In the genomic region with DNA sequence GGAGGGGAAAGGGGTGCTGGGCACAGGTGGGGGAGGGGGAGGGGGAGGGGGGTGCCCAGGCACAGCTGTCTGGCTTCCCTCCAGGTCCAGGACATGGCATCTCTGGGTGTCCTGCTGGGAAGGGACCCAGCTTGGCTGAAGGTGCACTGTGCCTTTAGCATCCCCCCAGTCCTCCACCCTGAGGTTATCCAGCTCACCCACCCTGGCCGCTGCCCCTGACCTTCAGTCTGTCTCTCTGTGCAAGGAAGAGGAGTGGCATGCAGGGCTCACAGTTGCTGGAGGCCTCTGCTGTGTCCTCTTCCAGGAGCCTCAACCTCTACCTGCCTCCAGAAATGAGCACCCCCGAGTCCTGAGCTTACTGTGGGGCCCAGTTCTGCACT, we compare ENCODE assay signal across 14 cellular contexts. TPM values are rescaled to one million over a fixed set of nuclear protein-coding genes. Genes with fewer than 3 reads are reported as not detected.
DNase-seq lines count a peak whose midpoint lies in the region; ATAC-seq, FAIRE-seq and TF ChIP-seq lines count a peak whose summit lies in the region.
"Had no signal": no experiment of that assay in that cellular context is flagged by ENCODE, and none has a peak within 500 bp of the region (broad histone marks: within the 10 kb centered on the region; RNA-seq: fewer than 3 reads in every experiment).

No MANE protein-coding gene starts in this region.

- DNase-seq in HFFc6 (no peak), astrocyte (ENCODE audit: low read depth) (no peak), neural progenitor cell (ENCODE audit: low spot score) (no peak)
- DNase-seq in stimulated activated naive CD8-positive, alpha-beta T cell treated with anti-CD3 and anti-CD28 coated beads, Interleukin-15, Interleukin-2, amounts not matched to agents 100 U/mL and 50 U/mL, for 24 hours, result no peak
- DNase-seq in activated T-helper 2 cell treated with anti-CD3 and anti-CD28 coated beads, Interferon-gamma antibody, Interleukin-2, Interleukin-4, amounts not matched to agents 10 μg/mL and 5 μg/mL and 100 μg/mL, durations not matched to agents 14 hours and 24 hours and 36 hours (ENCODE audit: low spot score), result no peak
- DNase-seq: activated naive CD4-positive, alpha-beta T cell; NCI-H2081; NCI-H526 had no signal

- H3K4me3 ChIP-seq in BLaER1 treated with 17β-estradiol and CSF1 and Interleukin-3, amounts not matched to agents 10 nM and 100 nM, result peak overlapping the region in 1 of 10 experiments; percentile 44; a peak in 1 of 20 replicates
- no peak overlapping the region for H3K4me3 ChIP-seq in astrocyte (ENCODE audit: insufficient read depth, low read depth, low read length)
- no peak overlapping the region for H3K4me3 ChIP-seq in neural progenitor cell
- H3K4me3 ChIP-seq: pancreas had no signal

- H3K27me3 ChIP-seq in BLaER1 treated with 17β-estradiol and CSF1 and Interleukin-3, amounts not matched to agents 10 nM and 100 nM, result no peaks in the 10 kb centered on the region
- no peaks in the 10 kb centered on the region for H3K27me3 ChIP-seq in astrocyte (ENCODE audit: insufficient read depth, low read length)
- no peaks in the 10 kb centered on the region for H3K27me3 ChIP-seq in neural progenitor cell
- H3K27me3 ChIP-seq: foreskin keratinocyte, pancreas had no signal

- peak overlapping the region; percentile 61 for H3K27ac Mint-ChIP-seq in HFFc6
- no peak overlapping the region for H3K27ac Mint-ChIP-seq in astrocyte (ENCODE audit: unreplicated experiment)
- H3K27ac Mint-ChIP-seq in neural progenitor cell, result peak overlapping the region; percentile 68
- no peak overlapping the region for H3K27ac Mint-ChIP-seq in activated T-helper 2 cell treated with anti-CD3 and anti-CD28 coated beads, Interferon-gamma antibody, Interleukin-2, Interleukin-4, amounts not matched to agents 10 μg/mL and 5 μg/mL and 100 μg/mL, durations not matched to agents 14 hours and 24 hours and 36 hours

- H3K9me3 Mint-ChIP-seq in HFFc6 (no peaks in the 10 kb centered on the region), astrocyte (ENCODE audit: unreplicated experiment) (peaks cover 9% of the 10 kb centered on the region), neural progenitor cell (peaks cover 14% of the 10 kb centered on the region)
- no peaks in the 10 kb centered on the region for H3K9me3 Mint-ChIP-seq in activated T-helper 2 cell treated with anti-CD3 and anti-CD28 coated beads, Interferon-gamma antibody, Interleukin-2, Interleukin-4, amounts not matched to agents 10 μg/mL and 5 μg/mL and 100 μg/mL, durations not matched to agents 14 hours and 24 hours and 36 hours

- peaks cover 26 to 86% (median 72%) of the 10 kb centered on the region in 10 experiments for H3K4me1 ChIP-seq in BLaER1 treated with 17β-estradiol and CSF1 and Interleukin-3, amounts not matched to agents 10 nM and 100 nM
- H3K4me1 ChIP-seq in astrocyte (ENCODE audit: insufficient read depth, low read length) (peaks cover 18% of the 10 kb centered on the region), neural progenitor cell (no peaks in the 10 kb centered on the region)
- H3K4me1 ChIP-seq: pancreas had no signal

- no peak for TF ChIP-seq CTCF in HFFc6 (IDR thresholded peaks at IDR 0.05)
- no peak for TF ChIP-seq CTCF in astrocyte (IDR thresholded peaks at IDR 0.05; ENCODE audit: insufficient read depth, low read depth, low read length)
- no peak for TF ChIP-seq CTCF in neural progenitor cell (IDR thresholded peaks at IDR 0.05)

- H2AFZ ChIP-seq in astrocyte (ENCODE audit: low read depth, low read length), result no peak overlapping the region
- H2AFZ ChIP-seq in neural progenitor cell (replicated peaks), result no peak overlapping the region

- peak overlapping the region in 9 of 11 experiments; percentile 31 to 86 (median 66); a peak in 17 of 22 replicates for H3K27ac ChIP-seq in BLaER1 treated with 17β-estradiol and CSF1 and Interleukin-3, amounts not matched to agents 10 nM and 100 nM
- no peak overlapping the region for H3K27ac ChIP-seq in astrocyte (ENCODE audit: low read depth, low read length)
- no peak overlapping the region for H3K27ac ChIP-seq in neural progenitor cell
- H3K27ac ChIP-seq: pancreas had no signal

- H3K36me3 ChIP-seq in BLaER1 treated with 17β-estradiol and CSF1 and Interleukin-3, amounts not matched to agents 10 nM and 100 nM, result 0 out of 22 replicates have a peak, but pooled peaks cover 0 to 4% (median 0%) of the 10 kb centered on the region in 11 experiments
- H3K36me3 ChIP-seq in astrocyte (ENCODE audit: insufficient read depth, low read length) (no peaks in the 10 kb centered on the region), neural progenitor cell (no peaks in the 10 kb centered on the region)
- H3K36me3 ChIP-seq: pancreas, thoracic aorta had no signal

- H3K27me3 Mint-ChIP-seq in HFFc6 (ENCODE audit: insufficient read depth) (peaks cover 13% of the 10 kb centered on the region), astrocyte (ENCODE audit: low read depth, unreplicated experiment) (peaks cover 14% of the 10 kb centered on the region), neural progenitor cell (ENCODE audit: insufficient read depth, low read depth) (peaks cover 10% of the 10 kb centered on the region)
- no peaks in the 10 kb centered on the region for H3K27me3 Mint-ChIP-seq in activated T-helper 2 cell treated with anti-CD3 and anti-CD28 coated beads, Interferon-gamma antibody, Interleukin-2, Interleukin-4, amounts not matched to agents 10 μg/mL and 5 μg/mL and 100 μg/mL, durations not matched to agents 14 hours and 24 hours and 36 hours (ENCODE audit: low read depth)

- H3K79me2 ChIP-seq in astrocyte (ENCODE audit: insufficient read depth, low read length) (no peaks in the 10 kb centered on the region), neural progenitor cell (ENCODE audit: low read depth) (no peaks in the 10 kb centered on the region)

- intact Hi-C loops in activated T-helper 2 cell treated with anti-CD3 and anti-CD28 coated beads, Interferon-gamma antibody, Interleukin-2, Interleukin-4, amounts not matched to agents 10 μg/mL and 5 μg/mL and 100 μg/mL, durations not matched to agents 14 hours and 24 hours and 36 hours (cut with micrococcal nuclease), result no loop called here

- ATAC-seq in GM18520 (IDR thresholded peaks at IDR 0.05; ENCODE audit: unreplicated experiment) (no peak), GM18868 (IDR thresholded peaks at IDR 0.05; ENCODE audit: unreplicated experiment) (no peak)
- no peak for ATAC-seq in stimulated activated naive CD8-positive, alpha-beta T cell treated with anti-CD3 and anti-CD28 coated beads, Interleukin-15, Interleukin-2, amounts not matched to agents 100 U/mL and 50 U/mL, for 24 hours

- peak overlapping the region; percentile 45 for H3K4me3 Mint-ChIP-seq in HFFc6
- H3K4me3 Mint-ChIP-seq in astrocyte (ENCODE audit: unreplicated experiment), result no peak overlapping the region
- H3K4me3 Mint-ChIP-seq in neural progenitor cell, result peak overlapping the region; percentile 48
- H3K4me3 Mint-ChIP-seq in activated T-helper 2 cell treated with anti-CD3 and anti-CD28 coated beads, Interferon-gamma antibody, Interleukin-2, Interleukin-4, amounts not matched to agents 10 μg/mL and 5 μg/mL and 100 μg/mL, durations not matched to agents 14 hours and 24 hours and 36 hours (ENCODE audit: low read depth), result no peak overlapping the region

- no peak for FAIRE-seq in astrocyte (lab: Jason Lieb, UNC)
- FAIRE-seq: pancreas had no signal

- H3K36me3 Mint-ChIP-seq in HFFc6 (ENCODE audit: low read depth), result no peaks in the 10 kb centered on the region
- no peaks in the 10 kb centered on the region for H3K36me3 Mint-ChIP-seq in astrocyte (ENCODE audit: low read depth, unreplicated experiment)
- H3K36me3 Mint-ChIP-seq in neural progenitor cell, result peaks cover 5% of the 10 kb centered on the region
- no peaks in the 10 kb centered on the region for H3K36me3 Mint-ChIP-seq in activated T-helper 2 cell treated with anti-CD3 and anti-CD28 coated beads, Interferon-gamma antibody, Interleukin-2, Interleukin-4, amounts not matched to agents 10 μg/mL and 5 μg/mL and 100 μg/mL, durations not matched to agents 14 hours and 24 hours and 36 hours (ENCODE audit: low read depth)

- H3K4me1 Mint-ChIP-seq in HFFc6 (ENCODE audit: low read depth) (peaks cover 44% of the 10 kb centered on the region), astrocyte (ENCODE audit: low read depth, unreplicated experiment) (peaks cover 35% of the 10 kb centered on the region), neural progenitor cell (peaks cover 29% of the 10 kb centered on the region)
- H3K4me1 Mint-ChIP-seq in activated T-helper 2 cell treated with anti-CD3 and anti-CD28 coated beads, Interferon-gamma antibody, Interleukin-2, Interleukin-4, amounts not matched to agents 10 μg/mL and 5 μg/mL and 100 μg/mL, durations not matched to agents 14 hours and 24 hours and 36 hours (ENCODE audit: low read depth), result peaks cover 16% of the 10 kb centered on the region

- H3K9ac ChIP-seq in BLaER1 treated with 17β-estradiol and CSF1 and Interleukin-3, amounts not matched to agents 10 nM and 100 nM, result peak overlapping the region in 6 of 11 experiments; percentile 23 to 56 (median 42); a peak in 8 of 22 replicates
- H3K9ac ChIP-seq in astrocyte (ENCODE audit: low read length) (no peak overlapping the region), neural progenitor cell (no peak overlapping the region)

- peaks cover 8 to 20% (median 15%) of the 10 kb centered on the region in 11 experiments; a peak in 20 of 22 replicates for H3K9me3 ChIP-seq in BLaER1 treated with 17β-estradiol and CSF1 and Interleukin-3, amounts not matched to agents 10 nM and 100 nM (replicated peaks in 1 of 11)
- H3K9me3 ChIP-seq in astrocyte (ENCODE audit: insufficient read depth, low read depth, low read length) (no peaks in the 10 kb centered on the region), neural progenitor cell (ENCODE audit: low read depth) (no peaks in the 10 kb centered on the region)
- H3K9me3 ChIP-seq: pancreas, thoracic aorta had no signal

- H3K4me2 ChIP-seq in BLaER1 treated with 17β-estradiol and CSF1 and Interleukin-3, amounts not matched to agents 10 nM and 100 nM, result peak overlapping the region; percentile 23 to 94 (median 87); a peak in 20 of 22 replicates
- peak overlapping the region; percentile 36 for H3K4me2 ChIP-seq in astrocyte (ENCODE audit: low read length)
- no peak overlapping the region for H3K4me2 ChIP-seq in neural progenitor cell

- no peaks in the 10 kb centered on the region for H4K20me1 ChIP-seq in BLaER1 treated with 17β-estradiol and CSF1 and Interleukin-3, amounts not matched to agents 10 nM and 100 nM
- H4K20me1 ChIP-seq in astrocyte (ENCODE audit: insufficient read depth, low read length) (no peaks in the 10 kb centered on the region), neural progenitor cell (ENCODE audit: low read depth) (no peaks in the 10 kb centered on the region)

- peaks cover 5% of the 10 kb centered on the region for H3F3A ChIP-seq in neural progenitor cell (ENCODE audit: low read depth)

RNA-seq across cellular contexts. Expression of a gene that starts 9.4 kb away (rescaled TPM):
- total RNA-seq in HFFc6 (2021; fragmentation: NEBNext Ultra II Directional; extraction: Animal tissue kit (Norgen Biotek cat#: 25700)), result 100 to 1,000 TPM; 212 to 240 (median 229) TPM
- total RNA-seq in astrocyte (290 and 340 TPM in 2 replicates), neural progenitor cell (ENCODE audit: low replicate concordance) (38.2 and 94.6 TPM in 2 replicates)
- 73.5 and 76.3 TPM in 2 replicates for total RNA-seq in activated T-helper 2 cell treated with anti-CD3 and anti-CD28 coated beads, Interferon-gamma antibody, Interleukin-2, Interleukin-4, amounts not matched to agents 10 μg/mL and 5 μg/mL and 100 μg/mL, durations not matched to agents 14 hours and 24 hours and 36 hours

RNA-seq across cellular contexts. Expression of a gene that starts 22.7 kb away (rescaled TPM):
- under 1 TPM; 0.21 to 0.71 (median 0.45) TPM for total RNA-seq in HFFc6 (2021; fragmentation: NEBNext Ultra II Directional; extraction: Animal tissue kit (Norgen Biotek cat#: 25700))
- 2.0 and 5.1 TPM in 2 replicates for total RNA-seq in astrocyte
- total RNA-seq in neural progenitor cell (ENCODE audit: low replicate concordance), result 0.34 TPM in 1 of 2 replicates, not detected in the other
- 0.14 and 0.34 TPM in 2 replicates for total RNA-seq in activated T-helper 2 cell treated with anti-CD3 and anti-CD28 coated beads, Interferon-gamma antibody, Interleukin-2, Interleukin-4, amounts not matched to agents 10 μg/mL and 5 μg/mL and 100 μg/mL, durations not matched to agents 14 hours and 24 hours and 36 hours

Comparison
In these comparisons a context has a peak if more than half of its experiments do, and no peak if none do; other contexts are left out.
1. H3K27ac ChIP-seq: peak in BLaER1 treated with 17β-estradiol and CSF1 and Interleukin-3, amounts not matched to agents 10 nM and 100 nM (9 of 11); none in astrocyte (single experiment) and neural progenitor cell (single experiment).
2. H3K9ac ChIP-seq: peak in BLaER1 treated with 17β-estradiol and CSF1 and Interleukin-3, amounts not matched to agents 10 nM and 100 nM (6 of 11); none in astrocyte (single experiment) and neural progenitor cell (single experiment).
3. H3K27ac Mint-ChIP-seq: peak in HFFc6 (single experiment) and neural progenitor cell (single experiment); none in astrocyte (single experiment) and activated T-helper 2 cell treated with anti-CD3 and anti-CD28 coated beads, Interferon-gamma antibody, Interleukin-2, Interleukin-4, amounts not matched to agents 10 μg/mL and 5 μg/mL and 100 μg/mL, durations not matched to agents 14 hours and 24 hours and 36 hours (single experiment).
4. H3K4me3 Mint-ChIP-seq: peak in HFFc6 (single experiment) and neural progenitor cell (single experiment); none in astrocyte (single experiment) and activated T-helper 2 cell treated with anti-CD3 and anti-CD28 coated beads, Interferon-gamma antibody, Interleukin-2, Interleukin-4, amounts not matched to agents 10 μg/mL and 5 μg/mL and 100 μg/mL, durations not matched to agents 14 hours and 24 hours and 36 hours (single experiment).